Comparison of ENCODE assay signal across 9 cellular contexts in genomic region chr7:49773939-49774458, GRCh38. TPM values are rescaled to one million over a fixed set of nuclear protein-coding genes. Genes with fewer than 3 reads are reported as not detected.
DNase-seq lines count a peak whose midpoint lies in the region; ATAC-seq and TF ChIP-seq lines count a peak whose summit lies in the region.
"Had no signal": no experiment of that assay in that cellular context is flagged by ENCODE, and none has a peak within 500 bp of the region (broad histone marks: within the 10 kb centered on the region; RNA-seq: fewer than 3 reads in every experiment).

No MANE protein-coding gene starts in this region.

- H3K27me3 ChIP-seq in HUES6 (ENCODE audit: control insufficient read depth, insufficient read depth, low read length) (peaks cover 85% of the 10 kb centered on the region), mesenchymal stem cell (ENCODE audit: control insufficient read depth in 1 of 2, insufficient read depth in 1 of 2, low read length in 2 of 2) (peaks cover 45 to 79% of the 10 kb centered on the region in 2 experiments), thymus (ENCODE audit: control insufficient read depth, insufficient read depth) (peaks cover 63% of the 10 kb centered on the region)

- DNase-seq in endothelial cell (ENCODE audit: low spot score) (peak; percentile 17), mesenchymal stem cell (no peak), GM03348 (ENCODE audit: low spot score) (no peak), HFFc6 (no peak)
- DNase-seq: cerebellar nuclear complex, SHP77 treated with DMSO at 0.1 percent for 48 hours had no signal

- H3K9me3 Mint-ChIP-seq in endothelial cell (ENCODE audit: unreplicated experiment), result peaks cover 6% of the 10 kb centered on the region
- peaks cover 43% of the 10 kb centered on the region for H3K9me3 Mint-ChIP-seq in HFFc6

- peak overlapping the region; percentile 67 for H3K4me3 ChIP-seq in HUES6 (ENCODE audit: low read depth, low read length)
- H3K4me3 ChIP-seq in mesenchymal stem cell (ENCODE audit: insufficient read depth in 1 of 2, low read depth in 1 of 2, low read length in 2 of 2), result peak overlapping the region; percentile 22 to 66
- peak overlapping the region; percentile 34 for H3K4me3 ChIP-seq in thymus (ENCODE audit: low read length)

- no peak for ATAC-seq in GM21360 (IDR thresholded peaks at IDR 0.05; ENCODE audit: unreplicated experiment)

- peaks cover 10% of the 10 kb centered on the region for H3K27me3 Mint-ChIP-seq in endothelial cell (ENCODE audit: unreplicated experiment)
- H3K27me3 Mint-ChIP-seq in HFFc6 (ENCODE audit: insufficient read depth), result peaks cover 3% of the 10 kb centered on the region

- H3K4me1 ChIP-seq in HUES6 (ENCODE audit: control insufficient read depth, insufficient read depth, low read length), result 0 out of 2 replicates have a peak, but pooled peaks cover 5% of the 10 kb centered on the region
- peaks cover 24% of the 10 kb centered on the region for H3K4me1 ChIP-seq in mesenchymal stem cell (ENCODE audit: control insufficient read depth, insufficient read depth, low read depth, low read length)
- H3K4me1 ChIP-seq in thymus (ENCODE audit: control insufficient read depth, insufficient read depth, low read length), result no peaks in the 10 kb centered on the region

- H3K18ac ChIP-seq in mesenchymal stem cell (ENCODE audit: low read depth in 1 of 2, low read length in 2 of 2), result no peak overlapping the region

- no peak overlapping the region for H4K91ac ChIP-seq in mesenchymal stem cell (ENCODE audit: low read length)

- no peak overlapping the region for H2AFZ ChIP-seq in mesenchymal stem cell (ENCODE audit: low read depth, low read length)

- no peak overlapping the region for H2BK120ac ChIP-seq in mesenchymal stem cell (ENCODE audit: low read depth, low read length)

- H3K36me3 Mint-ChIP-seq in endothelial cell (ENCODE audit: low read depth, unreplicated experiment), result peaks cover 5% of the 10 kb centered on the region
- H3K36me3 Mint-ChIP-seq in HFFc6 (ENCODE audit: low read depth), result peaks cover 7% of the 10 kb centered on the region

- H4K8ac ChIP-seq in mesenchymal stem cell (ENCODE audit: low read length), result no peak overlapping the region

- H3K14ac ChIP-seq in mesenchymal stem cell (ENCODE audit: low read length in 2 of 2), result no peak overlapping the region

- H3K4ac ChIP-seq in mesenchymal stem cell (ENCODE audit: low read depth in 1 of 2, low read length in 2 of 2), result no peak overlapping the region

- H3K4me1 Mint-ChIP-seq in endothelial cell (ENCODE audit: unreplicated experiment) (peaks cover 11% of the 10 kb centered on the region), HFFc6 (ENCODE audit: low read depth) (no peaks in the 10 kb centered on the region)

- no peak overlapping the region for H2BK5ac ChIP-seq in mesenchymal stem cell (ENCODE audit: low read depth, low read length, poor library complexity, severe bottlenecking)

- no peak overlapping the region for H2AK5ac ChIP-seq in mesenchymal stem cell (ENCODE audit: low read length, severe bottlenecking)

- H3K4me2 ChIP-seq in mesenchymal stem cell (ENCODE audit: low read length, poor library complexity, severe bottlenecking), result peak overlapping the region; percentile 65

- H3K9ac ChIP-seq in HUES6 (ENCODE audit: low read length) (no peak overlapping the region), mesenchymal stem cell (ENCODE audit: low read length) (no peak overlapping the region)

- no peak overlapping the region for H3K27ac Mint-ChIP-seq in endothelial cell (ENCODE audit: unreplicated experiment)
- H3K27ac Mint-ChIP-seq in HFFc6, result no peak overlapping the region

- no peak overlapping the region for H3K23ac ChIP-seq in mesenchymal stem cell (ENCODE audit: low read length in 2 of 2)

- H3K27ac ChIP-seq in HUES6 (ENCODE audit: low read depth, low read length) (no peak overlapping the region), mesenchymal stem cell (ENCODE audit: low read length, poor library complexity, severe bottlenecking) (no peak overlapping the region), thymus (ENCODE audit: low read depth) (no peak overlapping the region)

- H3K9me3 ChIP-seq in HUES6 (ENCODE audit: control insufficient read depth, insufficient read depth, low read depth, low read length) (no peaks in the 10 kb centered on the region), mesenchymal stem cell (ENCODE audit: control insufficient read depth, low read length) (no peaks in the 10 kb centered on the region), thymus (ENCODE audit: control insufficient read depth) (no peaks in the 10 kb centered on the region)

- WGBS in mesenchymal stem cell, result 3% methylated on average over 37 of the region's 56 CpGs
- 3% methylated on average over 56 of the region's 56 CpGs for WGBS in thymus

- H3K36me3 ChIP-seq in HUES6 (ENCODE audit: control insufficient read depth, insufficient read depth, low read length), result no peaks in the 10 kb centered on the region
- H3K36me3 ChIP-seq in mesenchymal stem cell (ENCODE audit: control insufficient read depth in 1 of 2, insufficient read depth in 2 of 2, low read depth in 1 of 2, low read length in 2 of 2), result no peaks in the 10 kb centered on the region
- H3K36me3 ChIP-seq in thymus (ENCODE audit: control insufficient read depth, insufficient read depth), result no peaks in the 10 kb centered on the region

- H3K4me3 Mint-ChIP-seq in endothelial cell (ENCODE audit: unreplicated experiment), result no peak overlapping the region
- no peak overlapping the region for H3K4me3 Mint-ChIP-seq in HFFc6

- H3K79me1 ChIP-seq in mesenchymal stem cell (replicated peaks; ENCODE audit: low read length, poor library complexity, severe bottlenecking), result no peaks in the 10 kb centered on the region

- TF ChIP-seq CTCF in endothelial cell (IDR thresholded peaks at IDR 0.05; ENCODE audit: unreplicated experiment), result no peak
- TF ChIP-seq CTCF in HFFc6 (IDR thresholded peaks at IDR 0.05), result no peak

- H2BK15ac ChIP-seq in mesenchymal stem cell (ENCODE audit: low read depth, poor library complexity, severe bottlenecking), result no peak overlapping the region

- H2BK12ac ChIP-seq in mesenchymal stem cell (ENCODE audit: low read length in 2 of 2), result no peak overlapping the region

RNA-seq across cellular contexts. Expression of gene VWC2, which starts 0.6 kb away (rescaled TPM):
- total RNA-seq in endothelial cell (ENCODE audit: unreplicated experiment), result 0.05 TPM
- polyA plus RNA-seq in mesenchymal stem cell (2013, experiment 1 of 2), result not detected
- polyA plus RNA-seq in mesenchymal stem cell (2013, experiment 2 of 2), result not detected
- 0.02 TPM for polyA plus RNA-seq in thymus
- total RNA-seq in HFFc6 (2021; fragmentation: NEBNext Ultra II Directional; extraction: Animal tissue kit (Norgen Biotek cat#: 25700)), result not detected
